In the genomic region with DNA sequence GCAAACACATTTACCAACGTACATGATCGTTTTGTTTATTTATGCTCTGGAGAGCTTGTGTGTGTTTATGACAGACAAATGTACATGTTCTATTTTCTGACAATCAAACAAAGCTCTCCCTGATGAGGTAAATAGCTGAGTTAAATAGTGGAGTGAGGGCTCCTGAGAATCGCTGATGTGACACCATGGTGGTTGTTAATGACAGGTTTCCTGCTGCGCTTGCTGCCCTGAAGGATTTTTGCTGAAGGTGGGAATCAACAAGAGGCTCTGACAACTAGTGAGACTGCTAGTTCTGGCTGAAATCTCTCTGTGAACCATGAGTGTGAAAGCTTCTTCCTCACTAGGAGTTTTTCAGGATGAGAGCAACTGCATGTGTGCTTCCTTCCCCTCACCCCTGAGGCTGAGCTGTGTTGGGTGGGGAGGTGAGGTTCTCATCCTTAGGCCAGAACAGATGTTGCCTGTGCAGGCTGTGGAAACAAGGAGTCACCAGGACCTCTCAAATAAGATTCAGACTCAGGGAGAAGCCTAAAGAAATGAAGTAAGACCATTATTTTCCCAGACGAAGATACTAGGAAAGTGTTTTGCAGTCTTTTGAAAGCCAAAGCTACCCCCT, we compare ENCODE assay signal across 1 cellular context.
TF ChIP-seq lines count a peak whose summit lies in the region.

No MANE protein-coding gene starts in this region.

TF ChIP-seq in GM23338, 12 proteins besides CTCF, POLR2A, EP300 and RAD21 (continued from another document):
- no peak for TF ChIP-seq CREB1 (CRISPR knock-in tag; IDR thresholded peaks at IDR 0.05; ENCODE audit: low read depth)
